18 cellular contexts compared by ENCODE assay signal in the genomic region with DNA sequence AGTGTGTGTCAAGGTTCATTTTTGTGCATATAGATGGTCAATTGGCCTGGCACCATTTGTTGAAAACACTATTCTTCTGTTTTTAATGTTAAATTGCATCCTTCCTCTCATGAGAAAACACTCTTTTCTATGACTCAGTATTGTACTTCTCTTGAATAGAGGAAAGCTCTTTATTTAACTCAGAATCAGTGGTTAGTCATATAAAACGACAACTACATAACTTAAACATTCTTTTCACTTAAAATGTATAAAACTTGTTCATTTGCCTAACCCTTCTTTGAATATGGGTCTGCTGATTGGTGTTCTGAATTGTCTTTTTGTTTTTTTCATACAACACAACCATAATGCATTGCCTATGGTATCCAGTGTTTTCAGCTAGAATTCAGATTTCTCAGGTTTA. TPM values are rescaled to one million over a fixed set of nuclear protein-coding genes. Genes with fewer than 3 reads are reported as not detected.
A peak's percentile ranks its signal among the peaks of the same experiment; 100 is the strongest.
DNase-seq lines count a peak whose midpoint lies in the region; ATAC-seq and TF ChIP-seq lines count a peak whose summit lies in the region.
"Had no signal": no experiment of that assay in that cellular context is flagged by ENCODE, and none has a peak within 500 bp of the region (broad histone marks: within the 10 kb centered on the region; RNA-seq: fewer than 3 reads in every experiment).

No MANE protein-coding gene starts in this region.

- no peak overlapping the region for H3K4me3 ChIP-seq in astrocyte of the spinal cord (ENCODE audit: low read depth, low read length)
- H3K4me3 ChIP-seq: A549, PC-9 had no signal

- H3K9me3 Mint-ChIP-seq in activated CD4-positive, alpha-beta T cell treated with anti-CD3 and anti-CD28 coated beads, Interleukin-2, amount 10 ng/mL, durations not matched to agents 24 days and 14 days, result peaks cover 3% of the 10 kb centered on the region
- H3K9me3 Mint-ChIP-seq in activated naive CD4-positive, alpha-beta T cell treated with anti-CD3 and anti-CD28 coated beads, Interleukin-2, amount 50 U/mL, for 72 hours, result peaks cover 0 to 5% of the 10 kb centered on the region in 2 donors
- H3K9me3 Mint-ChIP-seq in stimulated activated naive CD8-positive, alpha-beta T cell treated with anti-CD3 and anti-CD28 coated beads, Interleukin-15, amount 100 ng/mL, for 72 hours, result no peaks in the 10 kb centered on the region
- H3K9me3 Mint-ChIP-seq: CD4-positive, alpha-beta T cell; H9 had no signal

- in situ Hi-C loops in astrocyte of the spinal cord (cut with HindIII; ENCODE audit: low sequenced_read_pairs), result no loop called here

- H3K27ac Mint-ChIP-seq in activated CD4-positive, alpha-beta T cell treated with anti-CD3 and anti-CD28 coated beads, Interleukin-2, amount 10 ng/mL, durations not matched to agents 24 days and 14 days, result peak overlapping the region; percentile 75
- peak overlapping the region; percentile 41 to 72 for H3K27ac Mint-ChIP-seq in activated naive CD4-positive, alpha-beta T cell treated with anti-CD3 and anti-CD28 coated beads, Interleukin-2, amount 50 U/mL, for 72 hours
- H3K27ac Mint-ChIP-seq in stimulated activated naive CD8-positive, alpha-beta T cell treated with anti-CD3 and anti-CD28 coated beads, Interleukin-15, amount 100 ng/mL, for 72 hours, result no peak overlapping the region
- H3K27ac Mint-ChIP-seq: CD4-positive, alpha-beta T cell; H9 had no signal

- ATAC-seq in activated naive CD4-positive, alpha-beta T cell treated with anti-CD3 and anti-CD28 coated beads, Interleukin-2, amount 50 U/mL, for 72 hours, result peak; percentile 30 to 84
- ATAC-seq in stimulated activated naive CD8-positive, alpha-beta T cell treated with anti-CD3 and anti-CD28 coated beads, Interleukin-15, amount 100 ng/mL, for 72 hours, result peak; percentile 51
- ATAC-seq in GM18861 (IDR thresholded peaks at IDR 0.05; ENCODE audit: unreplicated experiment), result no peak
- ATAC-seq: A549 had no signal

- no peaks in the 10 kb centered on the region for H3K27me3 Mint-ChIP-seq in activated CD4-positive, alpha-beta T cell treated with anti-CD3 and anti-CD28 coated beads, Interleukin-2, amount 10 ng/mL, durations not matched to agents 24 days and 14 days
- no peaks in the 10 kb centered on the region for H3K27me3 Mint-ChIP-seq in stimulated activated naive CD8-positive, alpha-beta T cell treated with anti-CD3 and anti-CD28 coated beads, Interleukin-15, amount 100 ng/mL, for 72 hours
- H3K27me3 Mint-ChIP-seq: CD4-positive, alpha-beta T cell had no signal

- H3K36me3 Mint-ChIP-seq in activated CD4-positive, alpha-beta T cell treated with anti-CD3 and anti-CD28 coated beads, Interleukin-2, amount 10 ng/mL, durations not matched to agents 24 days and 14 days (ENCODE audit: low read depth), result no peaks in the 10 kb centered on the region
- no peaks in the 10 kb centered on the region for H3K36me3 Mint-ChIP-seq in activated naive CD4-positive, alpha-beta T cell treated with anti-CD3 and anti-CD28 coated beads, Interleukin-2, amount 50 U/mL, for 72 hours

- no peak for TF ChIP-seq CTCF in astrocyte of the spinal cord (IDR thresholded peaks at IDR 0.05; ENCODE audit: low read depth, low read length)

- peaks cover 25% of the 10 kb centered on the region for H3K4me1 Mint-ChIP-seq in activated CD4-positive, alpha-beta T cell treated with anti-CD3 and anti-CD28 coated beads, Interleukin-2, amount 10 ng/mL, durations not matched to agents 24 days and 14 days
- H3K4me1 Mint-ChIP-seq in stimulated activated naive CD8-positive, alpha-beta T cell treated with anti-CD3 and anti-CD28 coated beads, Interleukin-15, amount 100 ng/mL, for 72 hours, result peaks cover 22% of the 10 kb centered on the region

- no peak for DNase-seq in activated CD4-positive, alpha-beta T cell treated with anti-CD3 and anti-CD28 coated beads, Interleukin-2, amount 10 ng/mL, durations not matched to agents 24 days and 14 days
- DNase-seq in activated CD4-positive, alpha-beta T cell treated with anti-CD3 and anti-CD28 coated beads for 1 hour, result no peak
- no peak for DNase-seq in activated naive CD4-positive, alpha-beta T cell treated with anti-CD3 and anti-CD28 coated beads, Interleukin-2, amount 50 U/mL, for 72 hours (ENCODE audit: low spot score in 2 of 2)
- no peak for DNase-seq in activated naive CD4-positive, alpha-beta T cell treated with Interleukin-2 at 50 U/mL for 16 hours
- DNase-seq in astrocyte of the spinal cord (ENCODE audit: low read depth, low spot score), result peak; percentile 13
- DNase-seq in stimulated activated naive CD8-positive, alpha-beta T cell treated with anti-CD3 and anti-CD28 coated beads, Interleukin-15, amount 100 ng/mL, for 72 hours, result no peak
- DNase-seq: CD4-positive, alpha-beta T cell; DMS153; GDM1; H9; NCI-H1048; NCI-H1436 treated with DMSO at 0.1 percent for 48 hours; NCI-H2029 treated with DMSO at 0.1 percent for 48 hours; NCI-H2171; NCI-H526; PC-9 had no signal

- intact Hi-C loops in activated CD4-positive, alpha-beta T cell treated with anti-CD3 and anti-CD28 coated beads, Interleukin-2, amount 10 ng/mL, durations not matched to agents 24 days and 14 days (cut with micrococcal nuclease), result loop anchor here (1.0 kb wide), 1 partner anchor 8 kb away; no protein-coding TSS in a partner anchor

- peak overlapping the region; percentile 6 for H3K4me3 Mint-ChIP-seq in activated CD4-positive, alpha-beta T cell treated with anti-CD3 and anti-CD28 coated beads, Interleukin-2, amount 10 ng/mL, durations not matched to agents 24 days and 14 days
- peak overlapping the region in 1 of 2 donors; percentile 19 for H3K4me3 Mint-ChIP-seq in stimulated activated naive CD8-positive, alpha-beta T cell treated with anti-CD3 and anti-CD28 coated beads, Interleukin-15, amount 100 ng/mL, for 72 hours
- H3K4me3 Mint-ChIP-seq: CD4-positive, alpha-beta T cell; H9 had no signal

RNA-seq across cellular contexts. Expression of a gene that starts 17.2 kb away (rescaled TPM):
- 65.0 and 72.7 TPM in 2 replicates for total RNA-seq in activated CD4-positive, alpha-beta T cell treated with anti-CD3 and anti-CD28 coated beads, Interleukin-2, amount 10 ng/mL, durations not matched to agents 24 days and 14 days
- total RNA-seq in activated naive CD4-positive, alpha-beta T cell treated with anti-CD3 and anti-CD28 coated beads, Interleukin-2, amount 50 U/mL, for 72 hours, result 10 to 100 TPM; 21.0 to 47.2 TPM

RNA-seq across cellular contexts. Expression of a gene that starts 26.2 kb away (rescaled TPM):
- 105 and 108 TPM in 2 replicates for total RNA-seq in activated CD4-positive, alpha-beta T cell treated with anti-CD3 and anti-CD28 coated beads, Interleukin-2, amount 10 ng/mL, durations not matched to agents 24 days and 14 days
- 100 to 1,000 TPM; 105 to 114 TPM for total RNA-seq in activated naive CD4-positive, alpha-beta T cell treated with anti-CD3 and anti-CD28 coated beads, Interleukin-2, amount 50 U/mL, for 72 hours

Comparison
In these comparisons a context has a peak if more than half of its experiments do, and no peak if none do; other contexts are left out.
1. H3K27ac Mint-ChIP-seq: peak in activated CD4-positive, alpha-beta T cell treated with anti-CD3 and anti-CD28 coated beads, Interleukin-2, amount 10 ng/mL, durations not matched to agents 24 days and 14 days (single experiment) and activated naive CD4-positive, alpha-beta T cell treated with anti-CD3 and anti-CD28 coated beads, Interleukin-2, amount 50 U/mL, for 72 hours (2 of 2); none in stimulated activated naive CD8-positive, alpha-beta T cell treated with anti-CD3 and anti-CD28 coated beads, Interleukin-15, amount 100 ng/mL, for 72 hours (0 of 2).